In genomic region chr12:21831671-21832357, GRCh38 we compare ENCODE assay signal across 16 cellular contexts. TPM values are rescaled to one million over a fixed set of nuclear protein-coding genes. Genes with fewer than 3 reads are reported as not detected.
DNase-seq lines count a peak whose midpoint lies in the region; ATAC-seq and TF ChIP-seq lines count a peak whose summit lies in the region.
"Had no signal": no experiment of that assay in that cellular context is flagged by ENCODE, and none has a peak within 500 bp of the region (broad histone marks: within the 10 kb centered on the region; RNA-seq: fewer than 3 reads in every experiment).

No MANE protein-coding gene starts in this region.

- no peaks in the 10 kb centered on the region for H3K9me3 Mint-ChIP-seq in effector memory CD8-positive, alpha-beta T cell
- H3K9me3 Mint-ChIP-seq: type B pancreatic cell had no signal

- H3K4ac ChIP-seq in mesendoderm (ENCODE audit: low read depth, low read length), result no peak overlapping the region

- H3K9ac ChIP-seq in GM23248, result peak overlapping the region; percentile 53
- no peak overlapping the region for H3K9ac ChIP-seq in mesendoderm (ENCODE audit: low read length)

- no peak overlapping the region for H3K18ac ChIP-seq in mesendoderm (ENCODE audit: low read length)

- H3K27ac ChIP-seq in GM23248, result peak overlapping the region; percentile 78
- H3K27ac ChIP-seq in esophagus squamous epithelium, result peak overlapping the region; percentile 46 to 91 (median 77)
- H3K27ac ChIP-seq in stomach, result peak overlapping the region in 4 of 5 donors; percentile 43 to 81 (median 65)
- H3K27ac ChIP-seq in mesendoderm (ENCODE audit: low read depth, low read length), result no peak overlapping the region
- H3K27ac ChIP-seq: HL-60 had no signal

- H3K79me2 ChIP-seq in GM23248 (ENCODE audit: insufficient read depth) (no peaks in the 10 kb centered on the region), mesendoderm (ENCODE audit: control insufficient read depth, insufficient read depth, low read length) (no peaks in the 10 kb centered on the region)

- H3K56ac ChIP-seq in mesendoderm (ENCODE audit: low read length), result no peak overlapping the region

- no peaks in the 10 kb centered on the region for H3K27me3 Mint-ChIP-seq in effector memory CD8-positive, alpha-beta T cell

- no peak overlapping the region for H3K23ac ChIP-seq in mesendoderm (ENCODE audit: low read length)

- H3K36me3 Mint-ChIP-seq in effector memory CD8-positive, alpha-beta T cell (ENCODE audit: insufficient read depth), result no peaks in the 10 kb centered on the region
- H3K36me3 Mint-ChIP-seq: activated naive CD8-positive, alpha-beta T cell; type B pancreatic cell had no signal

- peaks cover 33% of the 10 kb centered on the region for H3K4me1 ChIP-seq in GM23248 (ENCODE audit: insufficient read depth)
- peaks cover 0 to 19% (median 10%) of the 10 kb centered on the region in 3 donors for H3K4me1 ChIP-seq in esophagus squamous epithelium
- H3K4me1 ChIP-seq in stomach, result peaks cover 0 to 28% (median 18%) of the 10 kb centered on the region in 4 donors
- no peaks in the 10 kb centered on the region for H3K4me1 ChIP-seq in mesendoderm (ENCODE audit: control insufficient read depth, low read depth, low read length)
- H3K4me1 ChIP-seq: BE2C had no signal

- H4K20me1 ChIP-seq in GM23248 (ENCODE audit: insufficient read depth), result no peaks in the 10 kb centered on the region

- peaks cover 42% of the 10 kb centered on the region for H3F3A ChIP-seq in GM23248 (ENCODE audit: insufficient read depth)

- H3K4me2 ChIP-seq in GM23248 (ENCODE audit: unreplicated experiment) (peak overlapping the region; percentile 55), mesendoderm (ENCODE audit: low read length) (no peak overlapping the region)

- no peak for ATAC-seq in HG03196 (IDR thresholded peaks at IDR 0.05; ENCODE audit: unreplicated experiment)
- ATAC-seq in effector memory CD8-positive, alpha-beta T cell (replicated peaks), result no peak

- H3K4me3 Mint-ChIP-seq in effector memory CD8-positive, alpha-beta T cell, result no peak overlapping the region
- H3K4me3 Mint-ChIP-seq: activated naive CD8-positive, alpha-beta T cell; type B pancreatic cell had no signal

- H3K4me3 ChIP-seq in GM23248, result peak overlapping the region; percentile 37; the same call in 1 of the 2 replicates
- H3K4me3 ChIP-seq in esophagus squamous epithelium, result no peak overlapping the region
- H3K4me3 ChIP-seq in stomach, result no peak overlapping the region
- no peak overlapping the region for H3K4me3 ChIP-seq in mesendoderm (ENCODE audit: low read length)
- H3K4me3 ChIP-seq: MG63 had no signal

- TF ChIP-seq EP300 in stomach (IDR thresholded peaks at IDR 0.05), result no peak

- H4K8ac ChIP-seq in mesendoderm (ENCODE audit: low read depth, low read length), result no peak overlapping the region

- H3K79me1 ChIP-seq in mesendoderm (ENCODE audit: low read length), result no peaks in the 10 kb centered on the region

- no peak overlapping the region for H2AK5ac ChIP-seq in mesendoderm (ENCODE audit: low read length)

- no peak for TF ChIP-seq POLR2A in esophagus squamous epithelium (IDR thresholded peaks at IDR 0.05)
- no peak for TF ChIP-seq POLR2A in stomach (IDR thresholded peaks at IDR 0.05)

- peak overlapping the region; percentile 45 for H2AFZ ChIP-seq in GM23248

- WGBS in GM23248 (ENCODE audit: low coverage in 1 of 2, low lambda C conversion rate in 2 of 2, missing lambda C conversion rate in 2 of 2), 2 experiments, result 17 to 18% methylated on average over 6 of the region's 6 CpGs
- 47 to 62% methylated on average over 6 of the region's 6 CpGs for WGBS in esophagus squamous epithelium, 2 donors
- 53 to 65% (median 62%) methylated on average over 6 of the region's 6 CpGs for whole genome bisulfite sequencing in stomach, 5 donors
- no CpG with 5 or more reads among the region's 6 CpGs for WGBS in mesendoderm (ENCODE audit: extremely low coverage, insufficient coverage, low lambda C conversion rate)

- intact Hi-C loops in esophagus squamous epithelium (cut with DNase I) (no loop called here), stomach (cut with DNase I; ENCODE audit: low total_unique reads) (no loop called here)

- H2BK5ac ChIP-seq in mesendoderm (ENCODE audit: low read length), result no peak overlapping the region

- in situ Hi-C loops in GM23248 (cut with MboI), result no loop called here

- DNase-seq in GM23248, result peak; percentile 84
- no peak for DNase-seq in esophagus squamous epithelium (lab: John Stamatoyannopoulos, UW)
- DNase-seq in left kidney (ENCODE audit: low read depth, low spot score), result peak; percentile 46
- DNase-seq in stomach, result no peak
- no peak for DNase-seq in NOMO-1 (lab: John Stamatoyannopoulos, UW; ENCODE audit: unreplicated experiment in 2 of 2)
- no peak for DNase-seq in effector memory CD8-positive, alpha-beta T cell
- no peak for DNase-seq in mesendoderm
- DNase-seq: BE2C, MG63, NCI-H226, occipital lobe had no signal

- H3K36me3 ChIP-seq in GM23248 (ENCODE audit: low read depth) (peaks cover 11% of the 10 kb centered on the region; the same call in 1 of the 2 replicates), esophagus squamous epithelium (no peaks in the 10 kb centered on the region), stomach (peaks cover 0 to 12% (median 0%) of the 10 kb centered on the region in 4 donors), mesendoderm (ENCODE audit: control insufficient read depth, insufficient read depth, low read length) (no peaks in the 10 kb centered on the region)
- H3K36me3 ChIP-seq: BE2C, MG63 had no signal

- H3K9me3 ChIP-seq in GM23248 (ENCODE audit: low read depth) (no peaks in the 10 kb centered on the region), esophagus squamous epithelium (no peaks in the 10 kb centered on the region), stomach (no peaks in the 10 kb centered on the region)
- H3K9me3 ChIP-seq: BE2C, MG63 had no signal

- H3K27me3 ChIP-seq in GM23248 (replicated peaks; ENCODE audit: insufficient read depth) (no peaks in the 10 kb centered on the region), esophagus squamous epithelium (no peaks in the 10 kb centered on the region), stomach (no peaks in the 10 kb centered on the region), mesendoderm (ENCODE audit: insufficient read depth, low read length, poor library complexity) (no peaks in the 10 kb centered on the region)
- H3K27me3 ChIP-seq: BE2C, MG63 had no signal

- H3K27ac Mint-ChIP-seq in effector memory CD8-positive, alpha-beta T cell, result no peak overlapping the region
- H3K27ac Mint-ChIP-seq: activated naive CD8-positive, alpha-beta T cell; type B pancreatic cell had no signal

- H3K4me1 Mint-ChIP-seq in effector memory CD8-positive, alpha-beta T cell (ENCODE audit: low read depth in 2 of 2), result no peaks in the 10 kb centered on the region

- TF ChIP-seq CTCF in esophagus squamous epithelium (IDR thresholded peaks at IDR 0.05) (no peak), stomach (IDR thresholded peaks at IDR 0.05) (no peak)

- H4K5ac ChIP-seq in mesendoderm (ENCODE audit: low read length), result no peak overlapping the region

- H2BK15ac ChIP-seq in mesendoderm (replicated peaks; ENCODE audit: low read depth), result no peak overlapping the region

- H2BK120ac ChIP-seq in mesendoderm (ENCODE audit: low read depth, low read length), result no peak overlapping the region

- H3K9me2 ChIP-seq in GM23248 (ENCODE audit: insufficient read depth), result no peaks in the 10 kb centered on the region

RNA-seq across cellular contexts. Expression of gene KCNJ8, which starts 57.3 kb away (rescaled TPM):
- total RNA-seq in GM23248 (2014; rRNA removed; shearing (Covaris generic)), result 17.8 and 19.6 TPM in 2 replicates
- 12.7 and 14.7 TPM in 2 replicates for polyA plus RNA-seq in GM23248 (2016; fragmentation: Nextera tagmentation; extraction: Ambion mirVana)
- total RNA-seq in esophagus squamous epithelium, result 1 to 10 TPM; 1.1 to 6.5 (median 3.1) TPM
- total RNA-seq in stomach, result 10 to 100 TPM in 3 of 5 donors, not detected in 2; 10.6 to 19.6 (median 16.7) TPM
- 1 to 10 TPM; 5.7 to 7.2 (median 5.8) TPM for polyA plus RNA-seq in stomach
- 0.14 TPM for polyA plus RNA-seq in mesendoderm (2013, experiment 1 of 2)
- polyA plus RNA-seq in mesendoderm (2013, experiment 2 of 2), result 0.15 TPM
- total RNA-seq: activated CD8-positive, alpha-beta memory T cell treated with anti-CD3 and anti-CD28 coated beads for 36 hours had no signal

Comparison
In these comparisons a context has a peak if more than half of its experiments do, and no peak if none do; other contexts are left out.
1. DNase-seq: peak in GM23248 (single experiment) and left kidney (single experiment); none in esophagus squamous epithelium (single experiment), stomach (single experiment), NOMO-1 (0 of 2), effector memory CD8-positive, alpha-beta T cell (0 of 3) and mesendoderm (single experiment).